Comparison of ENCODE assay signal across 1 cellular context in the genomic region with DNA sequence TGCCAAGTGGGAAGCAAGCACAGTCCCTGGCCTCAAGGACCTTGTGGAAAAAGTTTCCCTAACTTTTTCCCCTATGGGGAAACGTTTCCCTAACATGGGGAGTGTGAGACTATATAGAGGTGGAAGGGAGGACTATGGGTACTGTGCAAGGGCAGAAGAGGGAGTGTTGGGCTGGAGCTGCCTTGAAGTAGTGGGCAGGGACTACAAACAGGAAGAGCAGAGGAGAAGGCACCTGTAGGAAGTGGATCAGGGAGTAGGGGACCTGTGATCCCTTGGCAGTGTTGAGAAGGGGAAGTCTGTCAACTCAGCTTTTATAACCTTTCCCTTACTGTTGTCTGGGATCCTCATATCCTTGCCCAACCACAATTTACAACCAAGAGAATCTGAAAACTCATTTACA.
TF ChIP-seq lines count a peak whose summit lies in the region.

No MANE protein-coding gene starts in this region.

TF ChIP-seq in GM23338, 12 proteins besides CTCF, POLR2A, EP300 and RAD21:
- TF ChIP-seq, protein P1, sequence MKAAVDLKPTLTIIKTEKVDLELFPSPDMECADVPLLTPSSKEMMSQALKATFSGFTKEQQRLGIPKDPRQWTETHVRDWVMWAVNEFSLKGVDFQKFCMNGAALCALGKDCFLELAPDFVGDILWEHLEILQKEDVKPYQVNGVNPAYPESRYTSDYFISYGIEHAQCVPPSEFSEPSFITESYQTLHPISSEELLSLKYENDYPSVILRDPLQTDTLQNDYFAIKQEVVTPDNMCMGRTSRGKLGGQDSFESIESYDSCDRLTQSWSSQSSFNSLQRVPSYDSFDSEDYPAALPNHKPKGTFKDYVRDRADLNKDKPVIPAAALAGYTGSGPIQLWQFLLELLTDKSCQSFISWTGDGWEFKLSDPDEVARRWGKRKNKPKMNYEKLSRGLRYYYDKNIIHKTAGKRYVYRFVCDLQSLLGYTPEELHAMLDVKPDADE (IDR thresholded peaks at IDR 0.05), result no peak
- TF ChIP-seq POLR2AphosphoS5 (IDR thresholded peaks at IDR 0.05; ENCODE audit: low read depth) (no peak), EZH2 (IDR thresholded peaks at IDR 0.05; ENCODE audit: low read depth, unreplicated experiment) (no peak), NANOG (IDR thresholded peaks at IDR 0.05; ENCODE audit: borderline replicate concordance) (no peak)
- TF ChIP-seq, protein P2, sequence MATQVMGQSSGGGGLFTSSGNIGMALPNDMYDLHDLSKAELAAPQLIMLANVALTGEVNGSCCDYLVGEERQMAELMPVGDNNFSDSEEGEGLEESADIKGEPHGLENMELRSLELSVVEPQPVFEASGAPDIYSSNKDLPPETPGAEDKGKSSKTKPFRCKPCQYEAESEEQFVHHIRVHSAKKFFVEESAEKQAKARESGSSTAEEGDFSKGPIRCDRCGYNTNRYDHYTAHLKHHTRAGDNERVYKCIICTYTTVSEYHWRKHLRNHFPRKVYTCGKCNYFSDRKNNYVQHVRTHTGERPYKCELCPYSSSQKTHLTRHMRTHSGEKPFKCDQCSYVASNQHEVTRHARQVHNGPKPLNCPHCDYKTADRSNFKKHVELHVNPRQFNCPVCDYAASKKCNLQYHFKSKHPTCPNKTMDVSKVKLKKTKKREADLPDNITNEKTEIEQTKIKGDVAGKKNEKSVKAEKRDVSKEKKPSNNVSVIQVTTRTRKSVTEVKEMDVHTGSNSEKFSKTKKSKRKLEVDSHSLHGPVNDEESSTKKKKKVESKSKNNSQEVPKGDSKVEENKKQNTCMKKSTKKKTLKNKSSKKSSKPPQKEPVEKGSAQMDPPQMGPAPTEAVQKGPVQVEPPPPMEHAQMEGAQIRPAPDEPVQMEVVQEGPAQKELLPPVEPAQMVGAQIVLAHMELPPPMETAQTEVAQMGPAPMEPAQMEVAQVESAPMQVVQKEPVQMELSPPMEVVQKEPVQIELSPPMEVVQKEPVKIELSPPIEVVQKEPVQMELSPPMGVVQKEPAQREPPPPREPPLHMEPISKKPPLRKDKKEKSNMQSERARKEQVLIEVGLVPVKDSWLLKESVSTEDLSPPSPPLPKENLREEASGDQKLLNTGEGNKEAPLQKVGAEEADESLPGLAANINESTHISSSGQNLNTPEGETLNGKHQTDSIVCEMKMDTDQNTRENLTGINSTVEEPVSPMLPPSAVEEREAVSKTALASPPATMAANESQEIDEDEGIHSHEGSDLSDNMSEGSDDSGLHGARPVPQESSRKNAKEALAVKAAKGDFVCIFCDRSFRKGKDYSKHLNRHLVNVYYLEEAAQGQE (IDR thresholded peaks at IDR 0.05; ENCODE audit: unreplicated experiment), result no peak
- TF ChIP-seq, protein P3, sequence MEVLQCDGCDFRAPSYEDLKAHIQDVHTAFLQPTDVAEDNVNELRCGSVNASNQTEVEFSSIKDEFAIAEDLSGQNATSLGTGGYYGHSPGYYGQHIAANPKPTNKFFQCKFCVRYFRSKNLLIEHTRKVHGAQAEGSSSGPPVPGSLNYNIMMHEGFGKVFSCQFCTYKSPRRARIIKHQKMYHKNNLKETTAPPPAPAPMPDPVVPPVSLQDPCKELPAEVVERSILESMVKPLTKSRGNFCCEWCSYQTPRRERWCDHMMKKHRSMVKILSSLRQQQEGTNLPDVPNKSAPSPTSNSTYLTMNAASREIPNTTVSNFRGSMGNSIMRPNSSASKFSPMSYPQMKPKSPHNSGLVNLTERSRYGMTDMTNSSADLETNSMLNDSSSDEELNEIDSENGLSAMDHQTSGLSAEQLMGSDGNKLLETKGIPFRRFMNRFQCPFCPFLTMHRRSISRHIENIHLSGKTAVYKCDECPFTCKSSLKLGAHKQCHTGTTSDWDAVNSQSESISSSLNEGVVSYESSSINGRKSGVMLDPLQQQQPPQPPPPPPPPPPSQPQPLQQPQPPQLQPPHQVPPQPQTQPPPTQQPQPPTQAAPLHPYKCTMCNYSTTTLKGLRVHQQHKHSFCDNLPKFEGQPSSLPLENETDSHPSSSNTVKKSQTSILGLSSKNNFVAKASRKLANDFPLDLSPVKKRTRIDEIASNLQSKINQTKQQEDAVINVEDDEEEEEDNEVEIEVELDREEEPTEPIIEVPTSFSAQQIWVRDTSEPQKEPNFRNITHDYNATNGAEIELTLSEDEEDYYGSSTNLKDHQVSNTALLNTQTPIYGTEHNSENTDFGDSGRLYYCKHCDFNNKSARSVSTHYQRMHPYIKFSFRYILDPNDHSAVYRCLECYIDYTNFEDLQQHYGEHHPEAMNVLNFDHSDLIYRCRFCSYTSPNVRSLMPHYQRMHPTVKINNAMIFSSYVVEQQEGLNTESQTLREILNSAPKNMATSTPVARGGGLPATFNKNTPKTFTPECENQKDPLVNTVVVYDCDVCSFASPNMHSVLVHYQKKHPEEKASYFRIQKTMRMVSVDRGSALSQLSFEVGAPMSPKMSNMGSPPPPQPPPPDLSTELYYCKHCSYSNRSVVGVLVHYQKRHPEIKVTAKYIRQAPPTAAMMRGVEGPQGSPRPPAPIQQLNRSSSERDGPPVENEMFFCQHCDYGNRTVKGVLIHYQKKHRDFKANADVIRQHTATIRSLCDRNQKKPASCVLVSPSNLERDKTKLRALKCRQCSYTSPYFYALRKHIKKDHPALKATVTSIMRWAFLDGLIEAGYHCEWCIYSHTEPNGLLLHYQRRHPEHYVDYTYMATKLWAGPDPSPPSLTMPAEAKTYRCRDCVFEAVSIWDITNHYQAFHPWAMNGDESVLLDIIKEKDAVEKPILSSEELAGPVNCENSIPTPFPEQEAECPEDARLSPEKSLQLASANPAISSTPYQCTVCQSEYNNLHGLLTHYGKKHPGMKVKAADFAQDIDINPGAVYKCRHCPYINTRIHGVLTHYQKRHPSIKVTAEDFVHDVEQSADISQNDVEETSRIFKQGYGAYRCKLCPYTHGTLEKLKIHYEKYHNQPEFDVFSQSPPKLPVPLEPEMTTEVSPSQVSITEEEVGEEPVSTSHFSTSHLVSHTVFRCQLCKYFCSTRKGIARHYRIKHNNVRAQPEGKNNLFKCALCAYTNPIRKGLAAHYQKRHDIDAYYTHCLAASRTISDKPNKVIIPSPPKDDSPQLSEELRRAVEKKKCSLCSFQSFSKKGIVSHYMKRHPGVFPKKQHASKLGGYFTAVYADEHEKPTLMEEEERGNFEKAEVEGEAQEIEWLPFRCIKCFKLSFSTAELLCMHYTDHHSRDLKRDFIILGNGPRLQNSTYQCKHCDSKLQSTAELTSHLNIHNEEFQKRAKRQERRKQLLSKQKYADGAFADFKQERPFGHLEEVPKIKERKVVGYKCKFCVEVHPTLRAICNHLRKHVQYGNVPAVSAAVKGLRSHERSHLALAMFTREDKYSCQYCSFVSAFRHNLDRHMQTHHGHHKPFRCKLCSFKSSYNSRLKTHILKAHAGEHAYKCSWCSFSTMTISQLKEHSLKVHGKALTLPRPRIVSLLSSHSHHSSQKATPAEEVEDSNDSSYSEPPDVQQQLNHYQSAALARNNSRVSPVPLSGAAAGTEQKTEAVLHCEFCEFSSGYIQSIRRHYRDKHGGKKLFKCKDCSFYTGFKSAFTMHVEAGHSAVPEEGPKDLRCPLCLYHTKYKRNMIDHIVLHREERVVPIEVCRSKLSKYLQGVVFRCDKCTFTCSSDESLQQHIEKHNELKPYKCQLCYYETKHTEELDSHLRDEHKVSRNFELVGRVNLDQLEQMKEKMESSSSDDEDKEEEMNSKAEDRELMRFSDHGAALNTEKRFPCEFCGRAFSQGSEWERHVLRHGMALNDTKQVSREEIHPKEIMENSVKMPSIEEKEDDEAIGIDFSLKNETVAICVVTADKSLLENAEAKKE (CRISPR knock-in tag; IDR thresholded peaks at IDR 0.05), result no peak
